Comparison of ENCODE assay signal across 2 cellular contexts in the genomic region with DNA sequence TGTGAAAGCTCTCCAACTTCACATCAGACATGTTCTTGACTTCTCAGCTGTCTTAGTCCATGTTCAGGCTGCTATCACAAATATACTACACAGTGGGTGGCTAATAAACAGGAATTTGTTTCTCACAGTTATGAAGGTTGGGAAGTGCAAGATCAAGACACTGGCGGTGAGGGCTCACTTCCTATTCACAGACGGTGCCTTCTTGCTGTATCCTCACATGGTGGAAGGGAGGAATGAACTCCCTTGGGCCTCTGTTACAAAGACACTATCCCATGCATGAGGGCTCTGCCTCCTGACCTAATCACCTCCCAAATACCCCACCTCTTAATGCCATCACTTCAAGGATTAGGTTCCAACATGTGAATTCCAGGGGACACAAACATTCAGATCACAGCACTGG.
TF ChIP-seq lines count a peak whose summit lies in the region.

No MANE protein-coding gene starts in this region.

TF ChIP-seq in GM12878, 131 proteins besides CTCF, POLR2A, EP300 and RAD21 (continued from another document):
- TF ChIP-seq, protein P1, sequence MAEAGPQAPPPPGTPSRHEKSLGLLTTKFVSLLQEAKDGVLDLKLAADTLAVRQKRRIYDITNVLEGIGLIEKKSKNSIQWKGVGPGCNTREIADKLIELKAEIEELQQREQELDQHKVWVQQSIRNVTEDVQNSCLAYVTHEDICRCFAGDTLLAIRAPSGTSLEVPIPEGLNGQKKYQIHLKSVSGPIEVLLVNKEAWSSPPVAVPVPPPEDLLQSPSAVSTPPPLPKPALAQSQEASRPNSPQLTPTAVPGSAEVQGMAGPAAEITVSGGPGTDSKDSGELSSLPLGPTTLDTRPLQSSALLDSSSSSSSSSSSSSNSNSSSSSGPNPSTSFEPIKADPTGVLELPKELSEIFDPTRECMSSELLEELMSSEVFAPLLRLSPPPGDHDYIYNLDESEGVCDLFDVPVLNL (IDR thresholded peaks at IDR 0.05; ENCODE audit: low read depth, low read length), result no peak
- TF ChIP-seq CHD1 (IDR thresholded peaks at IDR 0.05; ENCODE audit: low read depth, low read length), result no peak
- TF ChIP-seq NR2C1 (IDR thresholded peaks at IDR 0.05), result no peak
TF ChIP-seq in GM12878: peak in this region for 0.

TF ChIP-seq in SK-N-SH treated with all-trans-retinoic acid at 6 μM for 48 hours, 23 proteins besides CTCF, POLR2A, EP300 and RAD21 (continued from another document):
- TF ChIP-seq, protein P2, sequence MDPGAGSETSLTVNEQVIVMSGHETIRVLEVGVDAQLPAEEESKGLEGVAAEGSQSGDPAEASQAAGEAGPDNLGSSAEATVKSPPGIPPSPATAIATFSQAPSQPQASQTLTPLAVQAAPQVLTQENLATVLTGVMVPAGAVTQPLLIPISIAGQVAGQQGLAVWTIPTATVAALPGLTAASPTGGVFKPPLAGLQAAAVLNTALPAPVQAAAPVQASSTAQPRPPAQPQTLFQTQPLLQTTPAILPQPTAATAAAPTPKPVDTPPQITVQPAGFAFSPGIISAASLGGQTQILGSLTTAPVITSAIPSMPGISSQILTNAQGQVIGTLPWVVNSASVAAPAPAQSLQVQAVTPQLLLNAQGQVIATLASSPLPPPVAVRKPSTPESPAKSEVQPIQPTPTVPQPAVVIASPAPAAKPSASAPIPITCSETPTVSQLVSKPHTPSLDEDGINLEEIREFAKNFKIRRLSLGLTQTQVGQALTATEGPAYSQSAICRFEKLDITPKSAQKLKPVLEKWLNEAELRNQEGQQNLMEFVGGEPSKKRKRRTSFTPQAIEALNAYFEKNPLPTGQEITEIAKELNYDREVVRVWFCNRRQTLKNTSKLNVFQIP (CRISPR knock-in tag; IDR thresholded peaks at IDR 0.05; ENCODE audit: borderline replicate concordance, low read depth), result no peak
- TF ChIP-seq ZFP30 (CRISPR knock-in tag; IDR thresholded peaks at IDR 0.05), result no peak
- TF ChIP-seq, protein P3, sequence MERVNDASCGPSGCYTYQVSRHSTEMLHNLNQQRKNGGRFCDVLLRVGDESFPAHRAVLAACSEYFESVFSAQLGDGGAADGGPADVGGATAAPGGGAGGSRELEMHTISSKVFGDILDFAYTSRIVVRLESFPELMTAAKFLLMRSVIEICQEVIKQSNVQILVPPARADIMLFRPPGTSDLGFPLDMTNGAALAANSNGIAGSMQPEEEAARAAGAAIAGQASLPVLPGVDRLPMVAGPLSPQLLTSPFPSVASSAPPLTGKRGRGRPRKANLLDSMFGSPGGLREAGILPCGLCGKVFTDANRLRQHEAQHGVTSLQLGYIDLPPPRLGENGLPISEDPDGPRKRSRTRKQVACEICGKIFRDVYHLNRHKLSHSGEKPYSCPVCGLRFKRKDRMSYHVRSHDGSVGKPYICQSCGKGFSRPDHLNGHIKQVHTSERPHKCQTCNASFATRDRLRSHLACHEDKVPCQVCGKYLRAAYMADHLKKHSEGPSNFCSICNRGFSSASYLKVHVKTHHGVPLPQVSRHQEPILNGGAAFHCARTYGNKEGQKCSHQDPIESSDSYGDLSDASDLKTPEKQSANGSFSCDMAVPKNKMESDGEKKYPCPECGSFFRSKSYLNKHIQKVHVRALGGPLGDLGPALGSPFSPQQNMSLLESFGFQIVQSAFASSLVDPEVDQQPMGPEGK (CRISPR knock-in tag; IDR thresholded peaks at IDR 0.05; ENCODE audit: borderline replicate concordance), result no peak
- TF ChIP-seq ARNTL (CRISPR knock-in tag; IDR thresholded peaks at IDR 0.05; ENCODE audit: borderline replicate concordance, low read depth), result no peak
- no peak for TF ChIP-seq TCF4 (CRISPR knock-in tag; IDR thresholded peaks at IDR 0.05; ENCODE audit: borderline replicate concordance)
- no peak for TF ChIP-seq ESRRG (CRISPR knock-in tag; IDR thresholded peaks at IDR 0.05)
- TF ChIP-seq, protein P4, sequence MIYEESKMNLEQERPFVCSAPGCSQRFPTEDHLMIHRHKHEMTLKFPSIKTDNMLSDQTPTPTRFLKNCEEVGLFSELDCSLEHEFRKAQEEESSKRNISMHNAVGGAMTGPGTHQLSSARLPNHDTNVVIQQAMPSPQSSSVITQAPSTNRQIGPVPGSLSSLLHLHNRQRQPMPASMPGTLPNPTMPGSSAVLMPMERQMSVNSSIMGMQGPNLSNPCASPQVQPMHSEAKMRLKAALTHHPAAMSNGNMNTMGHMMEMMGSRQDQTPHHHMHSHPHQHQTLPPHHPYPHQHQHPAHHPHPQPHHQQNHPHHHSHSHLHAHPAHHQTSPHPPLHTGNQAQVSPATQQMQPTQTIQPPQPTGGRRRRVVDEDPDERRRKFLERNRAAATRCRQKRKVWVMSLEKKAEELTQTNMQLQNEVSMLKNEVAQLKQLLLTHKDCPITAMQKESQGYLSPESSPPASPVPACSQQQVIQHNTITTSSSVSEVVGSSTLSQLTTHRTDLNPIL (CRISPR knock-in tag; IDR thresholded peaks at IDR 0.05; ENCODE audit: low read depth), result no peak
- no peak for TF ChIP-seq RARB (CRISPR knock-in tag; IDR thresholded peaks at IDR 0.05)
- no peak for TF ChIP-seq SNAI2 (CRISPR knock-in tag; IDR thresholded peaks at IDR 0.05)
- TF ChIP-seq, protein P5, sequence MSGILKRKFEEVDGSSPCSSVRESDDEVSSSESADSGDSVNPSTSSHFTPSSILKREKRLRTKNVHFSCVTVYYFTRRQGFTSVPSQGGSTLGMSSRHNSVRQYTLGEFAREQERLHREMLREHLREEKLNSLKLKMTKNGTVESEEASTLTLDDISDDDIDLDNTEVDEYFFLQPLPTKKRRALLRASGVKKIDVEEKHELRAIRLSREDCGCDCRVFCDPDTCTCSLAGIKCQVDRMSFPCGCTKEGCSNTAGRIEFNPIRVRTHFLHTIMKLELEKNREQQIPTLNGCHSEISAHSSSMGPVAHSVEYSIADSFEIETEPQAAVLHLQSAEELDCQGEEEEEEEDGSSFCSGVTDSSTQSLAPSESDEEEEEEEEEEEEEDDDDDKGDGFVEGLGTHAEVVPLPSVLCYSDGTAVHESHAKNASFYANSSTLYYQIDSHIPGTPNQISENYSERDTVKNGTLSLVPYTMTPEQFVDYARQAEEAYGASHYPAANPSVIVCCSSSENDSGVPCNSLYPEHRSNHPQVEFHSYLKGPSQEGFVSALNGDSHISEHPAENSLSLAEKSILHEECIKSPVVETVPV (CRISPR knock-in tag; IDR thresholded peaks at IDR 0.05), result no peak
- TF ChIP-seq ZC3H10 (CRISPR knock-in tag; IDR thresholded peaks at IDR 0.05), result no peak
- TF ChIP-seq, protein P6, sequence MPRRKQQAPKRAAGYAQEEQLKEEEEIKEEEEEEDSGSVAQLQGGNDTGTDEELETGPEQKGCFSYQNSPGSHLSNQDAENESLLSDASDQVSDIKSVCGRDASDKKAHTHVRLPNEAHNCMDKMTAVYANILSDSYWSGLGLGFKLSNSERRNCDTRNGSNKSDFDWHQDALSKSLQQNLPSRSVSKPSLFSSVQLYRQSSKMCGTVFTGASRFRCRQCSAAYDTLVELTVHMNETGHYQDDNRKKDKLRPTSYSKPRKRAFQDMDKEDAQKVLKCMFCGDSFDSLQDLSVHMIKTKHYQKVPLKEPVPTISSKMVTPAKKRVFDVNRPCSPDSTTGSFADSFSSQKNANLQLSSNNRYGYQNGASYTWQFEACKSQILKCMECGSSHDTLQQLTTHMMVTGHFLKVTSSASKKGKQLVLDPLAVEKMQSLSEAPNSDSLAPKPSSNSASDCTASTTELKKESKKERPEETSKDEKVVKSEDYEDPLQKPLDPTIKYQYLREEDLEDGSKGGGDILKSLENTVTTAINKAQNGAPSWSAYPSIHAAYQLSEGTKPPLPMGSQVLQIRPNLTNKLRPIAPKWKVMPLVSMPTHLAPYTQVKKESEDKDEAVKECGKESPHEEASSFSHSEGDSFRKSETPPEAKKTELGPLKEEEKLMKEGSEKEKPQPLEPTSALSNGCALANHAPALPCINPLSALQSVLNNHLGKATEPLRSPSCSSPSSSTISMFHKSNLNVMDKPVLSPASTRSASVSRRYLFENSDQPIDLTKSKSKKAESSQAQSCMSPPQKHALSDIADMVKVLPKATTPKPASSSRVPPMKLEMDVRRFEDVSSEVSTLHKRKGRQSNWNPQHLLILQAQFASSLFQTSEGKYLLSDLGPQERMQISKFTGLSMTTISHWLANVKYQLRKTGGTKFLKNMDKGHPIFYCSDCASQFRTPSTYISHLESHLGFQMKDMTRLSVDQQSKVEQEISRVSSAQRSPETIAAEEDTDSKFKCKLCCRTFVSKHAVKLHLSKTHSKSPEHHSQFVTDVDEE (CRISPR knock-in tag; IDR thresholded peaks at IDR 0.05), result no peak
- TF ChIP-seq BACH2 (CRISPR knock-in tag; IDR thresholded peaks at IDR 0.05; ENCODE audit: borderline replicate concordance), result no peak
